23 cellular contexts compared by ENCODE assay signal in the genomic region with DNA sequence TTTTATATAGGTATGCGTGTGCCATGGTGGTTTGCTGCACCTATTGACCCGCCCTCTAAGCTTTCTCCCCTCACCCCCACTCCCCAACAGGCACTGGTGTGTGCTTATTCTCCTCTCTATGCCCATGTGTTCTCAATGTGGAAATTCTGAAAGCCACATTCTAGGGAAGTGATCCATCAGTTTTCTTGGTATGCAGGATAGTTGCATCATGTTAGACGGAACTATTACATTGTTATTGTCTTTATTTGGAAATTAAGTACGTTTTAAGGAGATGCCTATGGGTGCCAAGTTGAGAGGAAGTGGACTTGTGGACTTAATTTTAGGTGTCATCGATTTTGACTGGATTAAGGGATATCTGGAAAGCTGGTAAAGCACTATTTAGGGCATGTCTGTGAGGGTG.
DNase-seq lines count a peak whose midpoint lies in the region; ATAC-seq and TF ChIP-seq lines count a peak whose summit lies in the region.
"Had no signal": no experiment of that assay in that cellular context is flagged by ENCODE, and none has a peak within 500 bp of the region (broad histone marks: within the 10 kb centered on the region; RNA-seq: fewer than 3 reads in every experiment).

No MANE protein-coding gene starts in this region.

- no peak overlapping the region for H3K4me3 Mint-ChIP-seq in MCF 10A (ENCODE audit: unreplicated experiment)
- H3K4me3 Mint-ChIP-seq: CD4-positive, CD25-positive, alpha-beta regulatory T cell; HFFc6 had no signal

- CTCF ChIA-PET in MCF 10A (lab: Yijun Ruan, JAX) = interaction anchor here (1.4 kb wide), 1 partner anchor 389 kb away, joined by 5 read pairs; no protein-coding TSS in a partner anchor

- H3K4me2 ChIP-seq in Karpas-422 (ENCODE audit: low read depth, low read length, poor library complexity, severe bottlenecking) = no peak overlapping the region

- H3K36me3 ChIP-seq in breast epithelium = no peaks in the 10 kb centered on the region
- H3K36me3 ChIP-seq in Karpas-422 (ENCODE audit: insufficient read depth, low read length) = no peaks in the 10 kb centered on the region
- H3K36me3 ChIP-seq: BE2C had no signal

- H4K20me1 ChIP-seq in Karpas-422 (ENCODE audit: insufficient read depth, low read depth, low read length) = no peaks in the 10 kb centered on the region

- H3K27ac ChIP-seq in breast epithelium (no peak overlapping the region), Karpas-422 (ENCODE audit: low read length) (no peak overlapping the region), caudate nucleus (ENCODE audit: low read depth, low read length) (no peak overlapping the region)
- H3K27ac ChIP-seq: 22Rv1 had no signal

- H3K4me1 ChIP-seq in breast epithelium = no peaks in the 10 kb centered on the region
- H3K4me1 ChIP-seq in Karpas-422 (ENCODE audit: low read length) = no peaks in the 10 kb centered on the region

- H2AFZ ChIP-seq in Karpas-422 (ENCODE audit: low read length) = no peak overlapping the region

- DNase-seq in MCF 10A (ENCODE audit: unreplicated experiment) (peak; percentile 19), breast epithelium (ENCODE audit: low spot score in 2 of 2) (no peak), cardiac fibroblast (ENCODE audit: low read depth in 2 of 2) (peak; percentile 60 to 82), fibroblast of the aortic adventitia (ENCODE audit: low read depth) (peak; percentile 65), Karpas-422 (no peak), T-helper 9 cell (no peak), caudate nucleus (lab: John Stamatoyannopoulos, UW) (no peak)
- DNase-seq: BE2C; CD4-positive, CD25-positive, alpha-beta regulatory T cell; COR-L47; GF-D8; HFFc6; IMR-90; MM.1S; NCI-H187; NCI-H2107; NCI-H510A; NCI-H748 treated with DMSO at 0.1 percent for 48 hours; NK-92 treated with Interleukin-12 subunit alpha and Interleukin-12 subunit beta, amount 100 ng/mL, for 24 hours had no signal

- H3K36me3 Mint-ChIP-seq in MCF 10A (ENCODE audit: insufficient read depth, unreplicated experiment) = no peaks in the 10 kb centered on the region
- H3K36me3 Mint-ChIP-seq: CD4-positive, CD25-positive, alpha-beta regulatory T cell had no signal

- POLR2A ChIA-PET in MCF 10A (lab: Yijun Ruan, JAX) = no interaction called here

- intact Hi-C loops in MCF 10A (cut with micrococcal nuclease) (no loop called here), breast epithelium (cut with DNase I; ENCODE audit: low total_unique reads) (no loop called here)

- H3K4me1 Mint-ChIP-seq in MCF 10A (ENCODE audit: insufficient read depth, unreplicated experiment) = peaks cover 6% of the 10 kb centered on the region

- no peaks in the 10 kb centered on the region for H3K27me3 Mint-ChIP-seq in MCF 10A (ENCODE audit: insufficient read depth, unreplicated experiment)
- H3K27me3 Mint-ChIP-seq: CD4-positive, CD25-positive, alpha-beta regulatory T cell had no signal

- no peak for ATAC-seq in GM18868 (IDR thresholded peaks at IDR 0.05; ENCODE audit: unreplicated experiment)
- ATAC-seq: GM12878, Right ventricle myocardium inferior had no signal

- H3K9me3 Mint-ChIP-seq in MCF 10A (ENCODE audit: unreplicated experiment) = no peaks in the 10 kb centered on the region
- H3K9me3 Mint-ChIP-seq: CD4-positive, CD25-positive, alpha-beta regulatory T cell had no signal

- H3K27me3 ChIP-seq in breast epithelium (no peaks in the 10 kb centered on the region), Karpas-422 (ENCODE audit: low read length) (no peaks in the 10 kb centered on the region)
- H3K27me3 ChIP-seq: BE2C had no signal

- TF ChIP-seq CTCF in MCF 10A (IDR thresholded peaks at IDR 0.05; ENCODE audit: unreplicated experiment) (no peak), breast epithelium (IDR thresholded peaks at IDR 0.05) (no peak), cardiac fibroblast (IDR thresholded peaks at IDR 0.05; ENCODE audit: low read depth, low read length) (no peak), fibroblast of the aortic adventitia (IDR thresholded peaks at IDR 0.05; ENCODE audit: insufficient read depth, low read length) (no peak)

- H3K9me2 ChIP-seq in Karpas-422 (replicated peaks; ENCODE audit: insufficient read depth, low read length) = no peaks in the 10 kb centered on the region

- BruUV-seq in MCF 10A (replicated peaks; lab: Mats Ljungman, UMichigan) = no TSS peak

- no peak overlapping the region for H3K27ac Mint-ChIP-seq in MCF 10A (ENCODE audit: low read depth, unreplicated experiment)
- H3K27ac Mint-ChIP-seq: CD4-positive, CD25-positive, alpha-beta regulatory T cell; HFFc6 had no signal

- H3K9me3 ChIP-seq in breast epithelium = no peaks in the 10 kb centered on the region
- H3K9me3 ChIP-seq in Karpas-422 (ENCODE audit: low read length) = no peaks in the 10 kb centered on the region
- H3K9me3 ChIP-seq: BE2C had no signal

- TF ChIP-seq POLR2A in breast epithelium (IDR thresholded peaks at IDR 0.05) = no peak

- H3K79me2 ChIP-seq in Karpas-422 (ENCODE audit: low read length) = no peaks in the 10 kb centered on the region

- no peak overlapping the region for H3K9ac ChIP-seq in Karpas-422 (ENCODE audit: low read length)

- H3K4me3 ChIP-seq in breast epithelium (no peak overlapping the region), cardiac fibroblast (replicated peaks in 1 of 2; ENCODE audit: low read depth in 2 of 2, low read length in 2 of 2) (no peak overlapping the region), fibroblast of the aortic adventitia (ENCODE audit: low read depth, low read length) (no peak overlapping the region), Karpas-422 (ENCODE audit: low read length) (no peak overlapping the region)
- H3K4me3 ChIP-seq: GM12878 had no signal

Comparison
In these comparisons a context has a peak if more than half of its experiments do, and no peak if none do; other contexts are left out.
1. DNase-seq: peak in MCF 10A (single experiment), cardiac fibroblast (2 of 2) and fibroblast of the aortic adventitia (single experiment); none in breast epithelium (0 of 2), Karpas-422 (single experiment), T-helper 9 cell (single experiment) and caudate nucleus (0 of 61).